In the genomic region with DNA sequence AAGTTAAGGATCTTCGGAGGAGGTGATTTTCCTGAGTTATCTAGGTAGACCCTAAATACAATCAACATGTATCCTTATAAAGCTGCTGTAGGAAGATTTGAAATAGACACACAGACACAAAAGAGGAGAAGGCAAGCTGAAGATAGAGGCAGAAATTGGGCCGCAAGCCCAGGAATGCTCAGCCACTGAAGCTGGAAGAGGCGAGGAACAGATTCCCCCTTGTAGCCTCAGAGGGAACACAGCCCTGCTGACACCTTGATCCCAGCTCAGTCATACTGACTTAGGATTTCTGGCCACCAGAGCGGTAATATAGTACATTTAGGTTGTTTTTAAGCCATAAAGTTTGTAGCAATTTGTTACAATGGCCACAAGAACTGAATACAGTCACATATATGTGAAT, we compare ENCODE assay signal across 4 cellular contexts.
"Had no signal": no experiment of that assay in that cellular context is flagged by ENCODE, and none has a peak within 500 bp of the region (broad histone marks: within the 10 kb centered on the region; RNA-seq: fewer than 3 reads in every experiment).

No MANE protein-coding gene starts in this region.

- H3K4me3 ChIP-seq: GM23338 had no signal

- DNase-seq: H9, HCEC 1CT, IMR-90 had no signal

- H2AFZ ChIP-seq: GM23338 had no signal

- H3K4me1 Mint-ChIP-seq: H9 had no signal

- ATAC-seq: GM23338 had no signal

- H3K27ac Mint-ChIP-seq: GM23338, H9 had no signal

- H3K4me2 ChIP-seq: GM23338 had no signal

- H3K4me3 Mint-ChIP-seq: GM23338, H9 had no signal

- H3K9me3 Mint-ChIP-seq: GM23338, H9 had no signal
